Comparison of ENCODE assay signal across 1 cellular context in the genomic region with DNA sequence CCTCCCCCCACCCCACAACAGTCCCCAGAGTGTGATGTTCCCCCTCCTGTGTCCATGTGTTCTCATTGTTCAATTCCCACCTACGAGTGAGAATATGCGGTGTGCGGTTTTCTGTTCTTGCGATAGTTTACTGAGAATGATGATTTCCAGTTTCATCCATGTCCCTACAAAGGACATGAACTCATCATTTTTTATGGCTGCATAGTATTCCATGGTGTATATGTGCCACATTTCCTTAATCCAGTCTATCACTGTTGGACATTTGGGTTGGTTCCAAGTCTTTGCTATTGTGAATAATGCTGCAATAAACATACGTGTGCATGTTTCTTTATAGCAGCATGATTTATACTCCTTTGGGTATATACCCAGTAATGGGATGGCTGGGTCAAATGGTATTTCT. TPM values are rescaled to one million over a fixed set of nuclear protein-coding genes. Genes with fewer than 3 reads are reported as not detected.
"Had no signal": no experiment of that assay in that cellular context is flagged by ENCODE, and none has a peak within 500 bp of the region (broad histone marks: within the 10 kb centered on the region; RNA-seq: fewer than 3 reads in every experiment).

No MANE protein-coding gene starts in this region.

RNA-seq across cellular contexts. Expression of a gene that starts 55.7 kb away (rescaled TPM):
- polyA plus RNA-seq: naive thymus-derived CD4-positive, alpha-beta T cell had no signal
